ENCODE assay signal across 8 cellular contexts in the genomic region with DNA sequence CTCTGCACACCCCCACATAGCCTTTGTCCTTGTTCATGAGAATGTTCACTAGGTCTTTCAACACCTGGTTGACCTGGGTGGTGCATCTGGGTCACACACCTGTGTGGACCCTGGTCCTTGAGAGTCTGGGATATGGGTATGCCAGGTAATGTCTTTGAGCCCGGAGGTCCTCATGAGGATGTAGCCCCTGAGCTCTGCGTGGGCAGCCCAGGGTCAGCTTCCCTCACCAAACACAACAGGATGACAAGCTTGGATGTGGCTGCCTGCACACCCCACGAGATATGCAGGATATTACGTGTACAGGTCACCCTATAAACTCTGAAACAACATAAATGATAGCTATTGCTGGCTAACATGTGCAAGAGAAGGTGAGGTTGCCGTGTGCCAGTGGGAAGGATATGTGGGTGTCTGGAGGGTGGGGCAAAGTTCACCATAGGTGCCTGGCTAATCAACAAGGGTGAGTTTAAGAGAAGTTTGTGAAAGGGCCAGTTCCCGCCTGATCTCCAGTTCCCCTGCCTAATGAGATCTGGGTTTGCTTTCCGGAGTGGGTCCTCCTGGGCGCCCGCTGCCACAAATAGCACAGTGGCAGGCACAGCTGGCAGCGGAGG. TPM values are rescaled to one million over a fixed set of nuclear protein-coding genes. Genes with fewer than 3 reads are reported as not detected.
A peak's percentile ranks its signal among the peaks of the same experiment; 100 is the strongest.
DNase-seq lines count a peak whose midpoint lies in the region; ATAC-seq and TF ChIP-seq lines count a peak whose summit lies in the region.

No MANE protein-coding gene starts in this region.

- no peaks in the 10 kb centered on the region for H3K27me3 Mint-ChIP-seq in T-cell

- H3K9me3 ChIP-seq in prostate gland: no peaks in the 10 kb centered on the region

- intact Hi-C loops in prostate gland (cut with DNase I): no loop called here

- CTCF ChIA-PET in T-cell (lab: Charles Lee): no interaction called here

- H3K9me3 Mint-ChIP-seq in T-cell: no peaks in the 10 kb centered on the region

- no peaks in the 10 kb centered on the region for H3K36me3 ChIP-seq in prostate gland

- H3K4me3 ChIP-seq in fibroblast of villous mesenchyme (ENCODE audit: low read depth, low read length) (peak overlapping the region; percentile 78), prostate gland (peak overlapping the region; percentile 68 to 82)

- peak in 1 of 4 experiments; percentile 12 for ATAC-seq in T-cell (replicated peaks in 1 of 4)
- ATAC-seq in HG03025 (IDR thresholded peaks at IDR 0.05; ENCODE audit: low FRiP score, unreplicated experiment): no peak

- H3K27ac Mint-ChIP-seq in T-cell: peak overlapping the region; percentile 73 to 83

- no peak for TF ChIP-seq POLR2A in prostate gland (IDR thresholded peaks at IDR 0.05)

- POLR2A ChIA-PET in T-cell (lab: Charles Lee): interaction anchor here in 1 of 2 donors (0.5 kb wide), 2 partner anchors 25 to 1483 kb away, joined by 3 to 8 read pairs; no protein-coding TSS in a partner anchor

- H3K4me3 Mint-ChIP-seq in T-cell: peak overlapping the region; percentile 80 to 84 (median 81)

- in situ Hi-C loops in G401 (cut with HindIII; ENCODE audit: low sequenced_read_pairs): loop anchor here (5.0 kb wide), 1 partner anchor 183 kb away; no protein-coding TSS in a partner anchor

- DNase-seq in G401 (ENCODE audit: low spot score): peak; percentile 11
- peak in 11 of 34 experiments; percentile 6 to 43 (median 14) for DNase-seq in T-cell
- DNase-seq in fibroblast of villous mesenchyme (ENCODE audit: low read depth): no peak
- DNase-seq in prostate gland (ENCODE audit: low spot score): no peak
- no peak for DNase-seq in NCI-H524 treated with DMSO at 0.1 percent for 48 hours (lab: John Stamatoyannopoulos, UW)
- DNase-seq in globus pallidus (ENCODE audit: low spot score): no peak
- DNase-seq in HPDE6-E6E7 (ENCODE audit: extremely low spot score): no peak

- whole genome bisulfite sequencing in prostate gland: 37% methylated on average over 10 of the region's 10 CpGs

- TF ChIP-seq CTCF in fibroblast of villous mesenchyme (IDR thresholded peaks at IDR 0.05; ENCODE audit: insufficient read depth, low read depth, low read length) (no peak), prostate gland (IDR thresholded peaks at IDR 0.05) (no peak)

- H3K4me1 Mint-ChIP-seq in T-cell: peaks cover 12 to 19% (median 19%) of the 10 kb centered on the region in 3 donors

- H3K36me3 Mint-ChIP-seq in T-cell: peaks cover 3% of the 10 kb centered on the region

- no peaks in the 10 kb centered on the region for H3K4me1 ChIP-seq in prostate gland (replicated peaks)

- peak overlapping the region; percentile 91 to 93 for H3K27ac ChIP-seq in prostate gland

- no peaks in the 10 kb centered on the region for H3K27me3 ChIP-seq in prostate gland (replicated peaks; ENCODE audit: insufficient read depth)

RNA-seq across cellular contexts. Expression of gene PPARA, which starts 1.3 kb away (rescaled TPM):
- 1.7 and 3.2 TPM in 2 replicates for total RNA-seq in G401 (2014; rRNA removed; shearing (Covaris generic))
- total RNA-seq in T-cell (10 to 100 TPM; 11.0 to 22.2 (median 19.6) TPM), fibroblast of villous mesenchyme (14.2 and 15.5 TPM in 2 replicates), prostate gland (10 to 100 TPM; 21.2 to 27.3 TPM)
